ENCODE assay signal across 10 cellular contexts in genomic region chr14:99552021-99552553, GRCh38.
"Had no signal": no experiment of that assay in that cellular context is flagged by ENCODE, and none has a peak within 500 bp of the region (broad histone marks: within the 10 kb centered on the region; RNA-seq: fewer than 3 reads in every experiment).

No MANE protein-coding gene starts in this region.

- H3K27ac ChIP-seq: epithelial cell of prostate, parathyroid adenoma, spleen, testis had no signal

- H2AFZ ChIP-seq: parathyroid adenoma had no signal

- ATAC-seq: effector memory CD8-positive, alpha-beta T cell had no signal

- H3K27me3 ChIP-seq: spleen, testis had no signal

- H3K9ac ChIP-seq: parathyroid adenoma had no signal

- FAIRE-seq: urothelium cell line had no signal

- H3K9me3 ChIP-seq: mucosa of descending colon, spleen, testis had no signal

- H3K36me3 ChIP-seq: spleen had no signal

- H3K4me3 ChIP-seq: mucosa of descending colon, spleen, testis had no signal

- DNase-seq: activated naive CD4-positive, alpha-beta T cell treated with anti-CD3 and anti-CD28 coated beads, Interleukin-2, amount 50 U/mL, for 16 hours; effector memory CD8-positive, alpha-beta T cell; spleen; stimulated activated CD4-positive, alpha-beta T cell treated with anti-CD3 and anti-CD28 coated beads, Interleukin-1b, Interleukin-23, amount 100 ng/mL, for 48 hours; stimulated activated naive CD4-positive, alpha-beta T cell; testis had no signal
